In genomic region chr1:26145041-26145959, GRCh38 we compare ENCODE assay signal across 1 cellular context.
TF ChIP-seq lines count a peak whose summit lies in the region.

No MANE protein-coding gene starts in this region.

TF ChIP-seq in HepG2, 621 proteins besides CTCF, POLR2A, EP300 and RAD21 (continued from another document):
- no peak for TF ChIP-seq ZNF280D (CRISPR knock-in tag; IDR thresholded peaks at IDR 0.05)
- 0 out of 2 replicates have a peak, but pooled peaks have one; percentile 32 for TF ChIP-seq ZSCAN9 (CRISPR knock-in tag; IDR thresholded peaks at IDR 0.05; ENCODE audit: borderline replicate concordance)
- TF ChIP-seq KDM5A (IDR thresholded peaks at IDR 0.05; ENCODE audit: borderline replicate concordance, low read length): no peak
- no peak for TF ChIP-seq HCFC1 (IDR thresholded peaks at IDR 0.05; ENCODE audit: low read depth, low read length)
- no peak for TF ChIP-seq JUND (CRISPR knock-in tag; IDR thresholded peaks at IDR 0.05)
- no peak for TF ChIP-seq ZNF564 (CRISPR knock-in tag; IDR thresholded peaks at IDR 0.05)
- no peak for TF ChIP-seq BRCA1 (CRISPR knock-in tag; IDR thresholded peaks at IDR 0.05)
- TF ChIP-seq ZNF567 (CRISPR knock-in tag; IDR thresholded peaks at IDR 0.05; ENCODE audit: borderline replicate concordance): 0 out of 2 replicates have a peak, but pooled peaks have one; percentile 47
- TF ChIP-seq LRRFIP1 (CRISPR knock-in tag; conservative IDR thresholded peaks at IDR 0.05): no peak
- TF ChIP-seq THAP11 (CRISPR knock-in tag; IDR thresholded peaks at IDR 0.05): 0 out of 2 replicates have a peak, but pooled peaks have one; percentile 23
- TF ChIP-seq PCBP1 (IDR thresholded peaks at IDR 0.05; ENCODE audit: borderline replicate concordance, low read depth, low read length): no peak
- TF ChIP-seq ZNF143 (CRISPR knock-in tag; IDR thresholded peaks at IDR 0.05): no peak
- TF ChIP-seq KLF16 (CRISPR knock-in tag; IDR thresholded peaks at IDR 0.05): 0 out of 4 replicates have a peak, but pooled peaks of 1 of the 2 experiments have one; percentile 30
- no peak for TF ChIP-seq KDM5B (CRISPR knock-in tag; IDR thresholded peaks at IDR 0.05; ENCODE audit: borderline replicate concordance)
TF ChIP-seq in HepG2: peak in this region for 21.
